ENCODE assay signal across 28 cellular contexts in genomic region chr21:42785666-42786427, GRCh38.
DNase-seq lines count a peak whose midpoint lies in the region; ATAC-seq and TF ChIP-seq lines count a peak whose summit lies in the region.
"Had no signal": no experiment of that assay in that cellular context is flagged by ENCODE, and none has a peak within 500 bp of the region (broad histone marks: within the 10 kb centered on the region; RNA-seq: fewer than 3 reads in every experiment).

No MANE protein-coding gene starts in this region.

- no peaks in the 10 kb centered on the region for H3K4me1 ChIP-seq in PC-3 (ENCODE audit: insufficient read depth, low read length)
- H3K4me1 ChIP-seq: A549, breast epithelium had no signal

- no peaks in the 10 kb centered on the region for H3K9me2 ChIP-seq in PC-3 (replicated peaks; ENCODE audit: low read length)

- peak overlapping the region; percentile 84 for H3K27ac Mint-ChIP-seq in activated naive CD8-positive, alpha-beta T cell
- H3K27ac Mint-ChIP-seq in activated naive CD8-positive, alpha-beta T cell treated with anti-CD3 and anti-CD28 coated beads, Interleukin-2, amount 50 U/mL, for 24 hours: no peak overlapping the region
- H3K27ac Mint-ChIP-seq in T-cell (peak overlapping the region; percentile 89 to 92), naive B cell (peak overlapping the region in 2 of 6 donors; percentile 76 to 99)
- H3K27ac Mint-ChIP-seq: neural progenitor cell had no signal

- DNase-seq in activated naive CD8-positive, alpha-beta T cell treated with anti-CD3 and anti-CD28 coated beads, Interleukin-2, amount 50 U/mL, for 24 hours: no peak
- DNase-seq in T-cell (no peak), naive B cell (no peak), NCI-H2227 treated with DMSO at 0.1 percent for 48 hours (lab: John Stamatoyannopoulos, UW) (no peak), PC-3 (no peak)
- DNase-seq: activated CD4-positive, alpha-beta T cell treated with anti-CD3 and anti-CD28 coated beads, Interleukin-2, amount 10 ng/mL, durations not matched to agents 24 days and 14 days; AML-193; anterior cingulate cortex; Caco-2; effector CD8-positive, alpha-beta T cell; GM23248; left colon; NCI-H146; right cardiac atrium; stimulated activated CD8-positive, alpha-beta memory T cell treated with anti-CD3 and anti-CD28 coated beads, Interleukin-4, amount 100 ng/mL, for 48 hours; stimulated activated naive CD8-positive, alpha-beta T cell treated with anti-CD3 and anti-CD28 coated beads, Interleukin-15, amount 100 ng/mL, for 72 hours; SW 1271; T1000 had no signal

- H3K9me3 Mint-ChIP-seq in activated naive CD8-positive, alpha-beta T cell (ENCODE audit: low read depth): no peaks in the 10 kb centered on the region
- no peaks in the 10 kb centered on the region for H3K9me3 Mint-ChIP-seq in activated naive CD8-positive, alpha-beta T cell treated with anti-CD3 and anti-CD28 coated beads, Interleukin-2, amount 50 U/mL, for 24 hours
- no peaks in the 10 kb centered on the region for H3K9me3 Mint-ChIP-seq in T-cell
- H3K9me3 Mint-ChIP-seq in naive B cell: peaks cover 0 to 1% (median 0%) of the 10 kb centered on the region in 7 donors

- no peaks in the 10 kb centered on the region for H3F3A ChIP-seq in PC-3 (ENCODE audit: low read length, unreplicated experiment)

- H3K4me2 ChIP-seq in PC-3 (ENCODE audit: low read length): no peak overlapping the region
- H3K4me2 ChIP-seq: A549, neural progenitor cell had no signal

- POLR2A ChIA-PET in T-cell (lab: Charles Lee): no interaction called here
- POLR2A ChIA-PET in PC-3 (lab: Charles Lee; ENCODE audit: unreplicated experiment): no interaction called here

- no peak overlapping the region for H2AFZ ChIP-seq in PC-3 (ENCODE audit: low read length)
- H2AFZ ChIP-seq: GM23248, neural progenitor cell had no signal

- no peaks in the 10 kb centered on the region for H3K36me3 ChIP-seq in PC-3 (ENCODE audit: low read depth, low read length)
- H3K36me3 ChIP-seq: breast epithelium, neural progenitor cell, thoracic aorta had no signal

- intact Hi-C loops in PC-3 (cut with micrococcal nuclease): no loop called here

- H3K9me3 ChIP-seq in PC-3 (ENCODE audit: low read length): no peaks in the 10 kb centered on the region
- H3K9me3 ChIP-seq: A549, breast epithelium, Caco-2 had no signal

- no peaks in the 10 kb centered on the region for H3K36me3 Mint-ChIP-seq in activated naive CD8-positive, alpha-beta T cell
- H3K36me3 Mint-ChIP-seq in activated naive CD8-positive, alpha-beta T cell treated with anti-CD3 and anti-CD28 coated beads, Interleukin-2, amount 50 U/mL, for 24 hours (ENCODE audit: low read depth): no peaks in the 10 kb centered on the region
- H3K36me3 Mint-ChIP-seq in T-cell (no peaks in the 10 kb centered on the region), naive B cell (no peaks in the 10 kb centered on the region)
- H3K36me3 Mint-ChIP-seq: neural progenitor cell had no signal

- CTCF ChIA-PET in T-cell (lab: Charles Lee) (no interaction called here), PC-3 (lab: Charles Lee) (no interaction called here)

- no peaks in the 10 kb centered on the region for H4K20me1 ChIP-seq in PC-3 (ENCODE audit: low read length)

- no peaks in the 10 kb centered on the region for H3K79me2 ChIP-seq in PC-3 (ENCODE audit: low read length)

- no peak for TF ChIP-seq CTCF in PC-3 (conservative IDR thresholded peaks at IDR 0.05; ENCODE audit: low read depth, low read length)

- no peak overlapping the region for H3K4me3 ChIP-seq in PC-3 (ENCODE audit: low read length)
- H3K4me3 ChIP-seq: A549, breast epithelium, coronary artery, GM23248, neural progenitor cell, thoracic aorta had no signal

- no peaks in the 10 kb centered on the region for H3K27me3 Mint-ChIP-seq in activated naive CD8-positive, alpha-beta T cell
- H3K27me3 Mint-ChIP-seq in activated naive CD8-positive, alpha-beta T cell treated with anti-CD3 and anti-CD28 coated beads, Interleukin-2, amount 50 U/mL, for 24 hours: no peaks in the 10 kb centered on the region
- H3K27me3 Mint-ChIP-seq in T-cell: peaks cover 0 to 2% of the 10 kb centered on the region in 2 donors
- H3K27me3 Mint-ChIP-seq in naive B cell: peaks cover 3 to 20% (median 17%) of the 10 kb centered on the region in 3 donors

- H3K4me1 Mint-ChIP-seq in activated naive CD8-positive, alpha-beta T cell (ENCODE audit: low read depth): peaks cover 43% of the 10 kb centered on the region
- H3K4me1 Mint-ChIP-seq in activated naive CD8-positive, alpha-beta T cell treated with anti-CD3 and anti-CD28 coated beads, Interleukin-2, amount 50 U/mL, for 24 hours: peaks cover 32% of the 10 kb centered on the region
- peaks cover 42 to 45% (median 44%) of the 10 kb centered on the region in 3 donors for H3K4me1 Mint-ChIP-seq in T-cell
- H3K4me1 Mint-ChIP-seq in naive B cell: peaks cover 34 to 45% (median 39%) of the 10 kb centered on the region in 3 donors

- BruUV-seq in PC-3 (replicated peaks; lab: Mats Ljungman, UMichigan): no TSS peak

- H3K4me3 Mint-ChIP-seq in activated naive CD8-positive, alpha-beta T cell: peak overlapping the region; percentile 13
- no peak overlapping the region for H3K4me3 Mint-ChIP-seq in activated naive CD8-positive, alpha-beta T cell treated with anti-CD3 and anti-CD28 coated beads, Interleukin-2, amount 50 U/mL, for 24 hours
- H3K4me3 Mint-ChIP-seq in T-cell: peak overlapping the region in 1 of 3 donors; percentile 65
- peak overlapping the region in 7 of 8 donors; percentile 16 to 78 (median 65) for H3K4me3 Mint-ChIP-seq in naive B cell
- H3K4me3 Mint-ChIP-seq: activated T-helper 1 cell treated with anti-CD3 and anti-CD28 coated beads, Interleukin-12 subunit alpha, Interleukin-12 subunit beta, Interleukin-2, Interleukin-4 antibody, amounts not matched to agents 30 ng/mL and 10 ng/mL and 1 ng/mL, durations not matched to agents 14 hours and 24 hours and 36 hours; neural progenitor cell had no signal

- H3K9ac ChIP-seq in PC-3 (ENCODE audit: low read length): no peak overlapping the region
- H3K9ac ChIP-seq: GM23248, neural progenitor cell had no signal

- H3K27ac ChIP-seq in PC-3 (ENCODE audit: low read length): no peak overlapping the region
- H3K27ac ChIP-seq: A549, coronary artery, GM23248, neural progenitor cell, thoracic aorta had no signal

- ATAC-seq in activated naive CD8-positive, alpha-beta T cell treated with anti-CD3 and anti-CD28 coated beads, Interleukin-2, amount 50 U/mL, for 24 hours: no peak
- ATAC-seq in T-cell (replicated peaks in 1 of 4) (no peak), naive B cell (ENCODE audit: low read depth in 2 of 2) (no peak), GM19455 (IDR thresholded peaks at IDR 0.05; ENCODE audit: unreplicated experiment) (no peak), PC-3 (no peak), GM18907 (IDR thresholded peaks at IDR 0.05; ENCODE audit: unreplicated experiment) (no peak)
- ATAC-seq: A549; activated naive CD4-positive, alpha-beta T cell treated with anti-CD3 and anti-CD28 coated beads, Interleukin-2, amount 50 U/mL, for 72 hours; left colon; right cardiac atrium; stimulated activated naive CD8-positive, alpha-beta T cell treated with anti-CD3 and anti-CD28 coated beads, Interleukin-15, amount 100 ng/mL, for 72 hours had no signal

- H3K27me3 ChIP-seq in PC-3 (ENCODE audit: low read length): peaks cover 32% of the 10 kb centered on the region
